Comparison of ENCODE assay signal across 10 cellular contexts in genomic region chrX:37509349-37509748, GRCh38.
DNase-seq lines count a peak whose midpoint lies in the region; ATAC-seq and TF ChIP-seq lines count a peak whose summit lies in the region.
"Had no signal": no experiment of that assay in that cellular context is flagged by ENCODE, and none has a peak within 500 bp of the region (broad histone marks: within the 10 kb centered on the region; RNA-seq: fewer than 3 reads in every experiment).

No MANE protein-coding gene starts in this region.

- H3K4me1 ChIP-seq in sigmoid colon = no peaks in the 10 kb centered on the region

- no peaks in the 10 kb centered on the region for H3K36me3 Mint-ChIP-seq in activated T-cell treated with anti-CD3 and anti-CD28 coated beads, Interleukin-2, amount 50 U/mL, for 24 hours (ENCODE audit: low read depth)
- H3K36me3 Mint-ChIP-seq: activated naive CD8-positive, alpha-beta T cell treated with anti-CD3 and anti-CD28 coated beads, Interleukin-2, amount 10 ng/mL, durations not matched to agents 7 days and 5 days had no signal

- H3K27me3 ChIP-seq in sigmoid colon = no peaks in the 10 kb centered on the region

- peak; percentile 63 for ATAC-seq in GM21390 (IDR thresholded peaks at IDR 0.05; ENCODE audit: unreplicated experiment)

- H3K9me3 Mint-ChIP-seq in activated T-cell treated with anti-CD3 and anti-CD28 coated beads, Interleukin-2, amount 50 U/mL, for 24 hours = no peaks in the 10 kb centered on the region
- H3K9me3 Mint-ChIP-seq: activated naive CD8-positive, alpha-beta T cell treated with anti-CD3 and anti-CD28 coated beads, Interleukin-2, amount 10 ng/mL, durations not matched to agents 7 days and 5 days had no signal

- intact Hi-C loops in sigmoid colon (cut with DNase I) = loop anchor here (1.0 kb wide), 1 partner anchor 316 kb away; no protein-coding TSS in a partner anchor

- H3K9me3 ChIP-seq in sigmoid colon = no peaks in the 10 kb centered on the region

- WGBS in sigmoid colon, 2 donors = 45 to 54% methylated on average over 4 of the region's 4 CpGs

- DNase-seq in AG09309 (ENCODE audit: low read depth) (no peak), OCI-M1 (lab: John Stamatoyannopoulos, UW) (peak; percentile 49), glomerular visceral epithelial cell (ENCODE audit: extremely low spot score) (peak; percentile 1), GOT3 (lab: John Stamatoyannopoulos, UW) (no peak), sigmoid colon (no peak), SW 1271 (lab: John Stamatoyannopoulos, UW) (no peak)
- DNase-seq in activated T-cell treated with anti-CD3 and anti-CD28 coated beads, Interleukin-2, amount 50 U/mL, for 24 hours = no peak
- DNase-seq: activated naive CD8-positive, alpha-beta T cell treated with anti-CD3 and anti-CD28 coated beads, Interleukin-2, amount 10 ng/mL, durations not matched to agents 7 days and 5 days; NCI-H1930 had no signal

- no peak overlapping the region for H3K27ac Mint-ChIP-seq in activated T-cell treated with anti-CD3 and anti-CD28 coated beads, Interleukin-2, amount 50 U/mL, for 24 hours
- H3K27ac Mint-ChIP-seq: activated naive CD8-positive, alpha-beta T cell treated with anti-CD3 and anti-CD28 coated beads, Interleukin-2, amount 10 ng/mL, durations not matched to agents 7 days and 5 days had no signal

- no peaks in the 10 kb centered on the region for H3K36me3 ChIP-seq in sigmoid colon

- no peak overlapping the region for H3K4me3 ChIP-seq in AG09309 (ENCODE audit: control insufficient read depth, low read depth, low read length)
- H3K4me3 ChIP-seq in sigmoid colon = no peak overlapping the region

- no peak for TF ChIP-seq EP300 in sigmoid colon (IDR thresholded peaks at IDR 0.05)

- no peak overlapping the region for H3K4me3 Mint-ChIP-seq in activated T-cell treated with anti-CD3 and anti-CD28 coated beads, Interleukin-2, amount 50 U/mL, for 24 hours
- H3K4me3 Mint-ChIP-seq: activated naive CD8-positive, alpha-beta T cell treated with anti-CD3 and anti-CD28 coated beads, Interleukin-2, amount 10 ng/mL, durations not matched to agents 7 days and 5 days had no signal

- H3K4me1 Mint-ChIP-seq in activated T-cell treated with anti-CD3 and anti-CD28 coated beads, Interleukin-2, amount 50 U/mL, for 24 hours (ENCODE audit: low read depth) = no peaks in the 10 kb centered on the region
- H3K4me1 Mint-ChIP-seq: activated naive CD8-positive, alpha-beta T cell treated with anti-CD3 and anti-CD28 coated beads, Interleukin-2, amount 10 ng/mL, durations not matched to agents 7 days and 5 days had no signal

- peaks cover 31% of the 10 kb centered on the region for H3K27me3 Mint-ChIP-seq in activated T-cell treated with anti-CD3 and anti-CD28 coated beads, Interleukin-2, amount 50 U/mL, for 24 hours
- H3K27me3 Mint-ChIP-seq: activated naive CD8-positive, alpha-beta T cell treated with anti-CD3 and anti-CD28 coated beads, Interleukin-2, amount 10 ng/mL, durations not matched to agents 7 days and 5 days had no signal

- H3K27ac ChIP-seq in sigmoid colon = no peak overlapping the region

- TF ChIP-seq POLR2A in sigmoid colon (IDR thresholded peaks at IDR 0.05) = no peak

- TF ChIP-seq CTCF in AG09309 (IDR thresholded peaks at IDR 0.05; ENCODE audit: control insufficient read depth, insufficient read depth, low read depth, low read length, missing control alignments) (peak; percentile 31), sigmoid colon (IDR thresholded peaks at IDR 0.05) (peak in 2 of 4 experiments; percentile 12 to 38)

Comparison
In these comparisons a context has a peak if more than half of its experiments do, and no peak if none do; other contexts are left out.
1. DNase-seq: peak in OCI-M1 (single experiment) and glomerular visceral epithelial cell (single experiment); none in AG09309 (single experiment), activated T-cell treated with anti-CD3 and anti-CD28 coated beads, Interleukin-2, amount 50 U/mL, for 24 hours (single experiment), GOT3 (single experiment), sigmoid colon (single experiment) and SW 1271 (0 of 2).